In genomic region chr19:48696353-48697010, GRCh38 we compare ENCODE assay signal across 11 cellular contexts. TPM values are rescaled to one million over a fixed set of nuclear protein-coding genes. Genes with fewer than 3 reads are reported as not detected.
A peak's percentile ranks its signal among the peaks of the same experiment; 100 is the strongest.
DNase-seq lines count a peak whose midpoint lies in the region; ATAC-seq, FAIRE-seq and TF ChIP-seq lines count a peak whose summit lies in the region.
"Had no signal": no experiment of that assay in that cellular context is flagged by ENCODE, and none has a peak within 500 bp of the region (broad histone marks: within the 10 kb centered on the region; RNA-seq: fewer than 3 reads in every experiment).

No MANE protein-coding gene starts in this region.

- peak overlapping the region; percentile 62 for H3K4me3 ChIP-seq in BLaER1
- peak overlapping the region in 2 of 3 experiments; percentile 6 to 44 for H3K4me3 ChIP-seq in endothelial cell of umbilical vein (replicated peaks in 1 of 3; ENCODE audit: insufficient read depth in 1 of 3, low read depth in 1 of 3, low read length in 3 of 3)
- H3K4me3 ChIP-seq in thyroid gland (replicated peaks in 1 of 3) = no peak overlapping the region
- no peak overlapping the region for H3K4me3 ChIP-seq in HAP-1

- CTCF ChIA-PET in endothelial cell of umbilical vein (lab: Charles Lee) = interaction anchor here (0.6 to 2.8 kb wide), 6 partner anchors 16 to 67 kb away, joined by 3 to 10 read pairs (median 5); partner anchors contain the start of gene CA11

- no peaks in the 10 kb centered on the region for H3K9me3 ChIP-seq in BLaER1
- H3K9me3 ChIP-seq in endothelial cell of umbilical vein (replicated peaks; ENCODE audit: control insufficient read depth, insufficient read depth, low read length) = no peaks in the 10 kb centered on the region
- H3K9me3 ChIP-seq in thyroid gland = no peaks in the 10 kb centered on the region
- no peaks in the 10 kb centered on the region for H3K9me3 ChIP-seq in HAP-1

- FAIRE-seq in endothelial cell of umbilical vein (lab: Jason Lieb, UNC) = peak; percentile 46

- no TSS peak for BruUV-seq in endothelial cell of umbilical vein (replicated peaks; lab: Mats Ljungman, UMichigan)

- H3K27me3 ChIP-seq in BLaER1 (no peaks in the 10 kb centered on the region), endothelial cell of umbilical vein (ENCODE audit: control insufficient read depth in 2 of 2, insufficient read depth in 2 of 2, low read length in 2 of 2) (no peaks in the 10 kb centered on the region), thyroid gland (no peaks in the 10 kb centered on the region), HAP-1 (ENCODE audit: low read depth) (no peaks in the 10 kb centered on the region)

- in situ Hi-C loops in ACHN (cut with HindIII; ENCODE audit: low pct_ligation_motif_present, low pct_unique_long_range_greater_than_20kb, low sequenced_read_pairs) = no loop called here
- in situ Hi-C loops in HAP-1 (cut with MboI; ENCODE audit: low sequenced_read_pairs) = no loop called here

- H3K36me3 Mint-ChIP-seq in natural killer cell = no peaks in the 10 kb centered on the region

- H3K9ac ChIP-seq in BLaER1 = peak overlapping the region; percentile 73
- no peak overlapping the region for H3K9ac ChIP-seq in endothelial cell of umbilical vein (replicated peaks; ENCODE audit: extremely low read depth, insufficient read depth, low read length)

- intact Hi-C loops in endothelial cell of umbilical vein (cut with micrococcal nuclease) = no loop called here
- intact Hi-C loops in natural killer cell (cut with micrococcal nuclease) = no loop called here
- intact Hi-C loops in thyroid gland (cut with DNase I) = no loop called here

- peaks cover 10 to 13% of the 10 kb centered on the region in 2 donors for H3K27me3 Mint-ChIP-seq in natural killer cell (ENCODE audit: low read depth in 2 of 2)

- DNase-seq in LoVo (ENCODE audit: low spot score) (peak; percentile 31), endothelial cell of umbilical vein (ENCODE audit: low read depth, low spot score) (no peak), natural killer cell (no peak), ACHN (no peak), thyroid gland (no peak), HAP-1 (ENCODE audit: low spot score in 2 of 2) (no peak)
- DNase-seq in effector CD4-positive, alpha-beta T cell = no peak
- DNase-seq: activated CD4-positive, alpha-beta T cell treated with anti-CD3 and anti-CD28 coated beads for 48 hours had no signal

- no peaks in the 10 kb centered on the region for H3K9me1 ChIP-seq in endothelial cell of umbilical vein (replicated peaks; ENCODE audit: control insufficient read depth, extremely low read depth, insufficient read depth, low read length)

- no peak for TF ChIP-seq CTCF in endothelial cell of umbilical vein (IDR thresholded peaks at IDR 0.05; ENCODE audit: extremely low read depth in 1 of 2, insufficient read depth in 1 of 2, low read depth in 1 of 2, low read length in 2 of 2)
- TF ChIP-seq CTCF in natural killer cell (IDR thresholded peaks at IDR 0.05) = no peak
- no peak for TF ChIP-seq CTCF in thyroid gland (IDR thresholded peaks at IDR 0.05)

- peaks cover 5 to 11% of the 10 kb centered on the region in 2 donors for H3K4me1 Mint-ChIP-seq in natural killer cell

- POLR2A ChIA-PET in endothelial cell of umbilical vein (lab: Charles Lee) = interaction anchor here (0.6 kb wide), 2 partner anchors 265 to 429 kb away, joined by 3 read pairs; no protein-coding TSS in a partner anchor

- dilution Hi-C loops in endothelial cell of umbilical vein (cut with MboI; ENCODE audit: extremely low pct_ligation_motif_present, low sequenced_read_pairs) = no loop called here

- peak overlapping the region; percentile 97 for H2AFZ ChIP-seq in endothelial cell of umbilical vein (ENCODE audit: low read depth, low read length)

- no peaks in the 10 kb centered on the region for H3K9me3 Mint-ChIP-seq in natural killer cell

- peak; percentile 38 to 74 (median 46) for ATAC-seq in natural killer cell

- H3K4me1 ChIP-seq in BLaER1 (peaks cover 43% of the 10 kb centered on the region), endothelial cell of umbilical vein (ENCODE audit: control insufficient read depth, extremely low read depth, insufficient read depth, low read length) (peaks cover 16% of the 10 kb centered on the region), thyroid gland (peaks cover 10 to 12% of the 10 kb centered on the region in 2 donors), HAP-1 (no peaks in the 10 kb centered on the region)

- H4K20me1 ChIP-seq in BLaER1 (no peaks in the 10 kb centered on the region), endothelial cell of umbilical vein (replicated peaks; ENCODE audit: control insufficient read depth, extremely low read depth, insufficient read depth, low read length) (no peaks in the 10 kb centered on the region)

- H3K79me2 ChIP-seq in endothelial cell of umbilical vein (ENCODE audit: control insufficient read depth, insufficient read depth, low read length) = no peaks in the 10 kb centered on the region

- peak overlapping the region in 1 of 2 donors; percentile 65 for H3K27ac Mint-ChIP-seq in natural killer cell

- H3K27ac ChIP-seq in BLaER1 (peak overlapping the region; percentile 89), endothelial cell of umbilical vein (ENCODE audit: insufficient read depth, low read depth, low read length) (no peak overlapping the region), thyroid gland (no peak overlapping the region)

- H3K4me2 ChIP-seq in BLaER1 = peak overlapping the region; percentile 88
- peak overlapping the region; percentile 68 for H3K4me2 ChIP-seq in endothelial cell of umbilical vein (ENCODE audit: insufficient read depth, low read length)

- H3K36me3 ChIP-seq in BLaER1 (peaks cover 9% of the 10 kb centered on the region; the same call in 1 of the 2 replicates), endothelial cell of umbilical vein (ENCODE audit: control insufficient read depth in 2 of 2, extremely low read depth in 1 of 2, insufficient read depth in 2 of 2, low read length in 2 of 2) (no peaks in the 10 kb centered on the region), thyroid gland (no peaks in the 10 kb centered on the region), HAP-1 (replicated peaks) (no peaks in the 10 kb centered on the region)

- TF ChIP-seq POLR2A in endothelial cell of umbilical vein (IDR thresholded peaks at IDR 0.05; ENCODE audit: low read depth, low read length) (no peak), thyroid gland (IDR thresholded peaks at IDR 0.05) (no peak)

- H3K4me3 Mint-ChIP-seq in natural killer cell = no peak overlapping the region

- WGBS in thyroid gland, 2 donors = 8 to 11% methylated on average over 24 to 33 of the region's 34 CpGs

RNA-seq across cellular contexts. Expression of gene FUT2, which starts 0.7 kb away (rescaled TPM):
- total RNA-seq in endothelial cell of umbilical vein (not detected in 2 replicates), natural killer cell (not detected), thyroid gland (1 to 10 TPM in 1 of 4 donors, under 1 TPM in 1, not detected in 2; 0.27 to 1.3 TPM)
- polyA plus RNA-seq in endothelial cell of umbilical vein = not detected in 2 replicates
- not detected in 2 replicates for polyA plus RNA-seq in endothelial cell of umbilical vein (2011; cell fraction: cytosol; rRNA removed)
- not detected in 2 replicates for polyA plus RNA-seq in endothelial cell of umbilical vein (2011; cell fraction: nucleus; rRNA removed)
- 0.29 and 0.35 TPM in 2 replicates for polyA plus RNA-seq in endothelial cell of umbilical vein (2012)
- polyA minus RNA-seq in endothelial cell of umbilical vein = not detected in 2 replicates
- not detected for polyA minus RNA-seq in endothelial cell of umbilical vein (2011; cell fraction: cytosol; rRNA and poly(A)+ RNA removed)
- not detected in 2 replicates for polyA minus RNA-seq in endothelial cell of umbilical vein (2011; cell fraction: nucleus; rRNA and poly(A)+ RNA removed)
- total RNA-seq: HT1080, lung microvascular endothelial cell had no signal

RNA-seq across cellular contexts. Expression of gene MAMSTR, which starts 23.0 kb away (rescaled TPM):
- total RNA-seq in endothelial cell of umbilical vein = 0.76 and 0.84 TPM in 2 replicates
- 0.57 and 0.94 TPM in 2 replicates for polyA plus RNA-seq in endothelial cell of umbilical vein
- 0.52 and 0.69 TPM in 2 replicates for polyA plus RNA-seq in endothelial cell of umbilical vein (2011; cell fraction: cytosol; rRNA removed)
- 1.0 and 1.1 TPM in 2 replicates for polyA plus RNA-seq in endothelial cell of umbilical vein (2011; cell fraction: nucleus; rRNA removed)
- polyA plus RNA-seq in endothelial cell of umbilical vein (2012) = 0.68 and 0.76 TPM in 2 replicates
- 0.51 and 0.78 TPM in 2 replicates for polyA minus RNA-seq in endothelial cell of umbilical vein
- 0.61 TPM for polyA minus RNA-seq in endothelial cell of umbilical vein (2011; cell fraction: cytosol; rRNA and poly(A)+ RNA removed)
- 0.82 and 0.96 TPM in 2 replicates for polyA minus RNA-seq in endothelial cell of umbilical vein (2011; cell fraction: nucleus; rRNA and poly(A)+ RNA removed)
- total RNA-seq in natural killer cell = 1 to 10 TPM in 1 of 3 donors, under 1 TPM in 2; 0.56 to 1.2 (median 0.98) TPM
- under 1 TPM in 3 of 4 donors, not detected in 1; 0.29 to 0.67 (median 0.54) TPM for total RNA-seq in thyroid gland

RNA-seq across cellular contexts. Expression of gene NTN5, which starts 23.7 kb away (rescaled TPM):
- total RNA-seq in endothelial cell of umbilical vein = 0.35 TPM in 1 of 2 replicates, not detected in the other
- polyA plus RNA-seq in endothelial cell of umbilical vein = 0.11 and 0.18 TPM in 2 replicates
- 0.06 and 0.15 TPM in 2 replicates for polyA plus RNA-seq in endothelial cell of umbilical vein (2011; cell fraction: cytosol; rRNA removed)
- 0.63 TPM in 2 replicates for polyA plus RNA-seq in endothelial cell of umbilical vein (2011; cell fraction: nucleus; rRNA removed)
- polyA plus RNA-seq in endothelial cell of umbilical vein (2012) = 0.11 and 0.13 TPM in 2 replicates
- not detected in 2 replicates for polyA minus RNA-seq in endothelial cell of umbilical vein
- not detected for polyA minus RNA-seq in endothelial cell of umbilical vein (2011; cell fraction: cytosol; rRNA and poly(A)+ RNA removed)
- polyA minus RNA-seq in endothelial cell of umbilical vein (2011; cell fraction: nucleus; rRNA and poly(A)+ RNA removed) = 0.19 TPM in 1 of 2 replicates, not detected in the other
- total RNA-seq in natural killer cell = 1 to 10 TPM; 1.3 to 3.4 (median 2.1) TPM
- 1 to 10 TPM in 1 of 4 donors, under 1 TPM in 2, not detected in 1; 0.45 to 1.2 (median 0.78) TPM for total RNA-seq in thyroid gland
- total RNA-seq: HT1080, lung microvascular endothelial cell had no signal

RNA-seq across cellular contexts. Expression of gene RASIP1, which starts 43.9 kb away (rescaled TPM):
- total RNA-seq in endothelial cell of umbilical vein = 82.1 and 83.1 TPM in 2 replicates
- polyA plus RNA-seq in endothelial cell of umbilical vein = 66.2 and 76.2 TPM in 2 replicates
- polyA plus RNA-seq in endothelial cell of umbilical vein (2011; cell fraction: cytosol; rRNA removed) = 37.2 and 37.3 TPM in 2 replicates
- 63.9 and 67.3 TPM in 2 replicates for polyA plus RNA-seq in endothelial cell of umbilical vein (2011; cell fraction: nucleus; rRNA removed)
- 59.3 and 64.5 TPM in 2 replicates for polyA plus RNA-seq in endothelial cell of umbilical vein (2012)
- polyA minus RNA-seq in endothelial cell of umbilical vein = 41.5 and 50.4 TPM in 2 replicates
- polyA minus RNA-seq in endothelial cell of umbilical vein (2011; cell fraction: cytosol; rRNA and poly(A)+ RNA removed) = 49.6 TPM
- 19.5 and 30.3 TPM in 2 replicates for polyA minus RNA-seq in endothelial cell of umbilical vein (2011; cell fraction: nucleus; rRNA and poly(A)+ RNA removed)
- not detected for total RNA-seq in natural killer cell
- 10 to 100 TPM in 2 of 4 donors, 1 to 10 TPM in 2; 9.7 to 25.8 (median 14.0) TPM for total RNA-seq in thyroid gland
- total RNA-seq: HT1080 had no signal

RNA-seq across cellular contexts. Expression of gene IZUMO1, which starts 50.2 kb away (rescaled TPM):
- total RNA-seq in endothelial cell of umbilical vein = 1.2 TPM in 2 replicates
- 0.18 and 0.35 TPM in 2 replicates for polyA plus RNA-seq in endothelial cell of umbilical vein
- 0.13 TPM in 1 of 2 replicates, not detected in the other for polyA plus RNA-seq in endothelial cell of umbilical vein (2011; cell fraction: cytosol; rRNA removed)
- polyA plus RNA-seq in endothelial cell of umbilical vein (2011; cell fraction: nucleus; rRNA removed) = 1.8 and 2.2 TPM in 2 replicates
- polyA plus RNA-seq in endothelial cell of umbilical vein (2012) = 0.18 and 0.20 TPM in 2 replicates
- not detected in 2 replicates for polyA minus RNA-seq in endothelial cell of umbilical vein
- polyA minus RNA-seq in endothelial cell of umbilical vein (2011; cell fraction: cytosol; rRNA and poly(A)+ RNA removed) = not detected
- 0.96 TPM in 1 of 2 replicates, not detected in the other for polyA minus RNA-seq in endothelial cell of umbilical vein (2011; cell fraction: nucleus; rRNA and poly(A)+ RNA removed)
- total RNA-seq in natural killer cell = not detected
- total RNA-seq in thyroid gland = 1 to 10 TPM in 2 of 4 donors, not detected in 2; 1.1 TPM
- total RNA-seq: HT1080 had no signal

Comparison
In these comparisons a context has a peak if more than half of its experiments do, and no peak if none do; other contexts are left out.
1. H3K4me3 ChIP-seq: peak in BLaER1 (single experiment) and endothelial cell of umbilical vein (2 of 3); none in thyroid gland (0 of 3) and HAP-1 (single experiment).